Comparison of ENCODE assay signal across 8 cellular contexts in genomic region chr1:156859523-156860112, GRCh38. TPM values are rescaled to one million over a fixed set of nuclear protein-coding genes. Genes with fewer than 3 reads are reported as not detected.
DNase-seq lines count a peak whose midpoint lies in the region; ATAC-seq and TF ChIP-seq lines count a peak whose summit lies in the region.

No MANE protein-coding gene starts in this region.

- H3K27ac Mint-ChIP-seq in activated naive CD4-positive, alpha-beta T cell treated with anti-CD3 and anti-CD28 coated beads for 36 hours = no peak overlapping the region
- H3K27ac Mint-ChIP-seq in T-helper 2 cell treated with Interferon-gamma antibody and Interleukin-4, amounts not matched to agents 5 μg/mL and 100 μg/mL, for 36 hours = no peak overlapping the region

- peaks cover 20% of the 10 kb centered on the region for H3K4me1 Mint-ChIP-seq in activated naive CD4-positive, alpha-beta T cell treated with anti-CD3 and anti-CD28 coated beads for 36 hours (ENCODE audit: low read depth)
- H3K4me1 Mint-ChIP-seq in T-helper 2 cell treated with Interferon-gamma antibody and Interleukin-4, amounts not matched to agents 5 μg/mL and 100 μg/mL, for 36 hours (ENCODE audit: low read depth) = peaks cover 43% of the 10 kb centered on the region

- H4K20me1 ChIP-seq in osteoblast (ENCODE audit: insufficient read depth, low read length) = no peaks in the 10 kb centered on the region

- peaks cover 53% of the 10 kb centered on the region for H3K27me3 Mint-ChIP-seq in activated naive CD4-positive, alpha-beta T cell treated with anti-CD3 and anti-CD28 coated beads for 36 hours (ENCODE audit: low read depth)
- peaks cover 46% of the 10 kb centered on the region for H3K27me3 Mint-ChIP-seq in T-helper 2 cell treated with Interferon-gamma antibody and Interleukin-4, amounts not matched to agents 5 μg/mL and 100 μg/mL, for 36 hours (ENCODE audit: low read depth)

- no peaks in the 10 kb centered on the region for H3K79me2 ChIP-seq in osteoblast (ENCODE audit: insufficient read depth, low read length)

- H3K27me3 ChIP-seq in osteoblast (ENCODE audit: insufficient read depth, low read length) = peaks cover 69% of the 10 kb centered on the region

- DNase-seq in activated naive CD4-positive, alpha-beta T cell treated with anti-CD3 and anti-CD28 coated beads for 36 hours = peak; percentile 18
- no peak for DNase-seq in activated naive CD4-positive, alpha-beta T cell treated with anti-CD3 and anti-CD28 coated beads, Interleukin-2, amount 50 U/mL, for 16 hours
- no peak for DNase-seq in T-helper 2 cell treated with Interferon-gamma antibody and Interleukin-4, amounts not matched to agents 5 μg/mL and 100 μg/mL, for 36 hours (ENCODE audit: low spot score)
- DNase-seq in epithelial cell of proximal tubule (ENCODE audit: low read depth) = no peak
- DNase-seq in osteoblast (ENCODE audit: insufficient read length, low spot score, missing footprints) = peak; percentile 93

- CTCF ChIA-PET in activated naive CD4-positive, alpha-beta T cell treated with anti-CD3 and anti-CD28 coated beads for 36 hours (lab: Charles Lee) = interaction anchor here (0.6 to 10.2 kb wide), 38 partner anchors 11 to 522 kb away, joined by 3 to 177 read pairs (median 5); partner anchors contain the start of genes CCT3, MRPL24, PEAR1 and TSACC

- H3K36me3 ChIP-seq in osteoblast (ENCODE audit: insufficient read depth, low read length) = no peaks in the 10 kb centered on the region

- peak overlapping the region; percentile 82 for H2AFZ ChIP-seq in osteoblast (ENCODE audit: low read length)

- H3K4me3 ChIP-seq in epithelial cell of proximal tubule (ENCODE audit: low read depth, low read length) (peak overlapping the region; percentile 3), osteoblast (ENCODE audit: insufficient read depth, low read length) (peak overlapping the region; percentile 63)

- no peak overlapping the region for H3K4me3 Mint-ChIP-seq in activated naive CD4-positive, alpha-beta T cell treated with anti-CD3 and anti-CD28 coated beads for 36 hours
- H3K4me3 Mint-ChIP-seq in T-helper 2 cell treated with Interferon-gamma antibody and Interleukin-4, amounts not matched to agents 5 μg/mL and 100 μg/mL, for 36 hours = peak overlapping the region; percentile 86

- no peaks in the 10 kb centered on the region for H3K9me3 Mint-ChIP-seq in activated naive CD4-positive, alpha-beta T cell treated with anti-CD3 and anti-CD28 coated beads for 36 hours
- H3K9me3 Mint-ChIP-seq in T-helper 2 cell treated with Interferon-gamma antibody and Interleukin-4, amounts not matched to agents 5 μg/mL and 100 μg/mL, for 36 hours = no peaks in the 10 kb centered on the region

- H3K4me1 ChIP-seq in osteoblast (ENCODE audit: insufficient read depth, low read length) = peaks cover 14% of the 10 kb centered on the region

- H3K36me3 Mint-ChIP-seq in activated naive CD4-positive, alpha-beta T cell treated with anti-CD3 and anti-CD28 coated beads for 36 hours (ENCODE audit: low read depth) = no peaks in the 10 kb centered on the region
- no peaks in the 10 kb centered on the region for H3K36me3 Mint-ChIP-seq in T-helper 2 cell treated with Interferon-gamma antibody and Interleukin-4, amounts not matched to agents 5 μg/mL and 100 μg/mL, for 36 hours (ENCODE audit: low read depth)

- H3K27ac ChIP-seq in osteoblast (ENCODE audit: low read depth, low read length) = no peak overlapping the region

- TF ChIP-seq CTCF in epithelial cell of proximal tubule (conservative IDR thresholded peaks at IDR 0.05; ENCODE audit: low read depth, low read length) (no peak), osteoblast (IDR thresholded peaks at IDR 0.05; ENCODE audit: extremely low read depth, low read depth, low read length) (no peak)

- H3K9me3 ChIP-seq in osteoblast (ENCODE audit: low read depth, low read length) = no peaks in the 10 kb centered on the region

- no peak for ATAC-seq in HG03521 (IDR thresholded peaks at IDR 0.05; ENCODE audit: unreplicated experiment)
- ATAC-seq in GM18868 (IDR thresholded peaks at IDR 0.05; ENCODE audit: unreplicated experiment) = no peak
- no peak for ATAC-seq in GM19452 (IDR thresholded peaks at IDR 0.05; ENCODE audit: unreplicated experiment)

- intact Hi-C loops in activated naive CD4-positive, alpha-beta T cell treated with anti-CD3 and anti-CD28 coated beads for 36 hours (cut with micrococcal nuclease) = loop anchor here (1.0 to 5.0 kb wide), 8 partner anchors 11 to 170 kb away; partner anchors contain the start of gene CRABP2

- peak overlapping the region; percentile 81 for H3K4me2 ChIP-seq in osteoblast (ENCODE audit: insufficient read depth, low read length)

RNA-seq across cellular contexts. Expression of gene INSRR, which starts 0.7 kb away (rescaled TPM):
- total RNA-seq in activated naive CD4-positive, alpha-beta T cell treated with anti-CD3 and anti-CD28 coated beads for 36 hours = not detected
- not detected in 2 replicates for total RNA-seq in epithelial cell of proximal tubule
- total RNA-seq in osteoblast = 0.29 and 0.36 TPM in 2 replicates

RNA-seq across cellular contexts. Expression of gene NTRK1, which starts 1.0 kb away (rescaled TPM):
- under 1 TPM in 1 of 2 experiments, not detected in 1; 0.67 TPM for total RNA-seq in activated naive CD4-positive, alpha-beta T cell treated with anti-CD3 and anti-CD28 coated beads for 36 hours
- total RNA-seq in epithelial cell of proximal tubule (not detected in 2 replicates), osteoblast (0.36 and 0.88 TPM in 2 replicates)

RNA-seq across cellular contexts. Expression of gene PEAR1, which starts 33.9 kb away (rescaled TPM):
- total RNA-seq in activated naive CD4-positive, alpha-beta T cell treated with anti-CD3 and anti-CD28 coated beads for 36 hours = not detected
- total RNA-seq in epithelial cell of proximal tubule = 19.0 and 20.8 TPM in 2 replicates
- total RNA-seq in osteoblast = 17.0 and 21.2 TPM in 2 replicates

RNA-seq across cellular contexts. Expression of gene SH2D2A, which starts 43.0 kb away (rescaled TPM):
- total RNA-seq in activated naive CD4-positive, alpha-beta T cell treated with anti-CD3 and anti-CD28 coated beads for 36 hours = 100 to 1,000 TPM; 134 to 138 TPM
- total RNA-seq in epithelial cell of proximal tubule = 2.0 and 3.5 TPM in 2 replicates
- total RNA-seq in osteoblast = 0.29 and 0.36 TPM in 2 replicates

Comparison
In these comparisons a context has a peak if more than half of its experiments do, and no peak if none do; other contexts are left out.
1. DNase-seq: peak in activated naive CD4-positive, alpha-beta T cell treated with anti-CD3 and anti-CD28 coated beads for 36 hours (single experiment) and osteoblast (single experiment); none in activated naive CD4-positive, alpha-beta T cell treated with anti-CD3 and anti-CD28 coated beads, Interleukin-2, amount 50 U/mL, for 16 hours (single experiment), T-helper 2 cell treated with Interferon-gamma antibody and Interleukin-4, amounts not matched to agents 5 μg/mL and 100 μg/mL, for 36 hours (single experiment) and epithelial cell of proximal tubule (single experiment).
2. RNA of gene PEAR1, which starts 33.9 kb away (total RNA-seq): 19.0 to 20.8 TPM in epithelial cell of proximal tubule and 17.0 to 21.2 TPM in osteoblast; not detected in activated naive CD4-positive, alpha-beta T cell treated with anti-CD3 and anti-CD28 coated beads for 36 hours; every median in the first group is over 10 times any median in the second.